In genomic region chr19:32464279-32464678, GRCh38 we compare ENCODE assay signal across 8 cellular contexts. TPM values are rescaled to one million over a fixed set of nuclear protein-coding genes. Genes with fewer than 3 reads are reported as not detected.
DNase-seq lines count a peak whose midpoint lies in the region; ATAC-seq and TF ChIP-seq lines count a peak whose summit lies in the region.

No MANE protein-coding gene starts in this region.

- TF ChIP-seq CTCF in CD14-positive monocyte (IDR thresholded peaks at IDR 0.05) (peak; percentile 11), RWPE2 (IDR thresholded peaks at IDR 0.05; ENCODE audit: poor library complexity, severe bottlenecking) (peak; percentile 60), endothelial cell (IDR thresholded peaks at IDR 0.05; ENCODE audit: unreplicated experiment) (no peak)

- H3K27ac Mint-ChIP-seq in CD14-positive monocyte (no peak overlapping the region), immature natural killer cell (no peak overlapping the region), endothelial cell (ENCODE audit: unreplicated experiment) (no peak overlapping the region)

- H3K9me3 ChIP-seq in RWPE2 (ENCODE audit: severe bottlenecking) = no peaks in the 10 kb centered on the region

- no peak overlapping the region for H3K4me3 ChIP-seq in RWPE2 (ENCODE audit: severe bottlenecking)

- H3K27me3 Mint-ChIP-seq in CD14-positive monocyte (ENCODE audit: low read depth in 3 of 3) (peaks cover 0 to 1% (median 0%) of the 10 kb centered on the region in 3 donors), immature natural killer cell (ENCODE audit: low read depth in 3 of 3) (peaks cover 0 to 2% (median 0%) of the 10 kb centered on the region in 3 donors), endothelial cell (ENCODE audit: unreplicated experiment) (no peaks in the 10 kb centered on the region)

- H3K4me1 ChIP-seq in RWPE2 (ENCODE audit: insufficient read depth, poor library complexity, severe bottlenecking) = no peaks in the 10 kb centered on the region

- no peak overlapping the region for H3K27ac ChIP-seq in RWPE2 (ENCODE audit: poor library complexity, severe bottlenecking)

- no peaks in the 10 kb centered on the region for H3K27me3 ChIP-seq in RWPE2 (ENCODE audit: insufficient read depth, poor library complexity, severe bottlenecking)

- H3K9me3 Mint-ChIP-seq in CD14-positive monocyte (no peaks in the 10 kb centered on the region), immature natural killer cell (no peaks in the 10 kb centered on the region), endothelial cell (ENCODE audit: unreplicated experiment) (no peaks in the 10 kb centered on the region)

- intact Hi-C loops in CD14-positive monocyte (cut with micrococcal nuclease) = no loop called here

- H3K36me3 Mint-ChIP-seq in CD14-positive monocyte (peaks cover 27% of the 10 kb centered on the region in 2 donors), immature natural killer cell (peaks cover 0 to 16% (median 13%) of the 10 kb centered on the region in 3 donors), endothelial cell (ENCODE audit: low read depth, unreplicated experiment) (peaks cover 5% of the 10 kb centered on the region)

- H3K4me3 Mint-ChIP-seq in CD14-positive monocyte (no peak overlapping the region), immature natural killer cell (no peak overlapping the region), endothelial cell (ENCODE audit: unreplicated experiment) (no peak overlapping the region)

- in situ Hi-C loops in G401 (cut with HindIII; ENCODE audit: low sequenced_read_pairs) = no loop called here

- ATAC-seq in RWPE2 (ENCODE audit: low read depth) = no peak

- no peak for DNase-seq in CD14-positive monocyte (ENCODE audit: low spot score)
- peak; percentile 4 for DNase-seq in HS-27A (ENCODE audit: low read depth)
- DNase-seq in RWPE2 (ENCODE audit: low spot score) = no peak
- DNase-seq in immature natural killer cell = peak; percentile 10 to 33 (median 31)
- DNase-seq in GM19238 (ENCODE audit: insufficient read length, low spot score) = no peak
- no peak for DNase-seq in epidermal melanocyte (ENCODE audit: insufficient read length, low spot score)
- no peak for DNase-seq in endothelial cell (ENCODE audit: low spot score)
- no peak for DNase-seq in G401 (ENCODE audit: low spot score)

- peaks cover 11% of the 10 kb centered on the region; the same call in 1 of the 2 replicates for H3K36me3 ChIP-seq in RWPE2 (ENCODE audit: low read depth)

- H3K4me1 Mint-ChIP-seq in CD14-positive monocyte (no peaks in the 10 kb centered on the region), immature natural killer cell (no peaks in the 10 kb centered on the region), endothelial cell (ENCODE audit: unreplicated experiment) (no peaks in the 10 kb centered on the region)

RNA-seq across cellular contexts. Expression of gene DPY19L3, which starts 58.7 kb away (rescaled TPM):
- polyA plus RNA-seq in CD14-positive monocyte (1 to 10 TPM; 6.5 to 7.7 TPM), immature natural killer cell (10 to 100 TPM in 1 of 3 donors, 1 to 10 TPM in 2; 1.3 to 11.6 (median 5.6) TPM)
- 111 TPM for total RNA-seq in endothelial cell (ENCODE audit: unreplicated experiment)
- 17.3 and 22.6 TPM in 2 replicates for total RNA-seq in G401 (2014; rRNA removed; shearing (Covaris generic))

Comparison
In these comparisons a context has a peak if more than half of its experiments do, and no peak if none do; other contexts are left out.
1. DNase-seq: peak in HS-27A (single experiment) and immature natural killer cell (3 of 3); none in CD14-positive monocyte (single experiment), RWPE2 (single experiment), GM19238 (single experiment), epidermal melanocyte (single experiment), endothelial cell (single experiment) and G401 (single experiment).